ENCODE assay signal across 1 cellular context in the genomic region with DNA sequence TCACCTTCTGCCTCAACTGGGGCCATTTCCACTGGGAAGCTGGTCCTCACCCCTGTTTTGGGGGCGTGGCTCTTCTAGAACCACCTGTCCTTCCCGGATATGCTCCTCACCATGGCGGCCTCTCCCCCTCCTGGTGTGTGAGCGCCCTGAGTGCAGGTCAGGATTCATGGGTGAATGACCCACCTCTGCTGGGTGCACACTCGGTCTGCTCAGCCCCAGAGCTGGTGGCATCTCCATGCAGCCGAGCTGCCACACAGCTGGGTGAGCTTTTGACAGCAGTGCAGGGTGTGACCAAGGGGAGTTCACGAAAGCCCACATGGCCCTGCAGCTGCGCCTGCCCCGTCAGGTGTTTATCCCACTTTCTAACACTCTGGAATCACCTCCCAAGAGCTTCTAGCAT.
TF ChIP-seq lines count a peak whose summit lies in the region.

No MANE protein-coding gene starts in this region.

TF ChIP-seq in GM12878, 131 proteins besides CTCF, POLR2A, EP300 and RAD21:
- no peak for TF ChIP-seq FOXK2 (IDR thresholded peaks at IDR 0.05)
- no peak for TF ChIP-seq ASH2L (IDR thresholded peaks at IDR 0.05; ENCODE audit: borderline replicate concordance, low read depth)
- no peak for TF ChIP-seq SREBF2 (IDR thresholded peaks at IDR 0.05; ENCODE audit: low read length)
- no peak for TF ChIP-seq EGR1 (IDR thresholded peaks at IDR 0.05; ENCODE audit: borderline replicate concordance in 1 of 2, low read depth in 2 of 2, low read length in 2 of 2)
- TF ChIP-seq RB1 (IDR thresholded peaks at IDR 0.05; ENCODE audit: borderline replicate concordance) = no peak
- TF ChIP-seq NR2C2 (IDR thresholded peaks at IDR 0.05; ENCODE audit: borderline replicate concordance, control insufficient read depth, insufficient read length, low read depth) = no peak
- TF ChIP-seq, protein P1, sequence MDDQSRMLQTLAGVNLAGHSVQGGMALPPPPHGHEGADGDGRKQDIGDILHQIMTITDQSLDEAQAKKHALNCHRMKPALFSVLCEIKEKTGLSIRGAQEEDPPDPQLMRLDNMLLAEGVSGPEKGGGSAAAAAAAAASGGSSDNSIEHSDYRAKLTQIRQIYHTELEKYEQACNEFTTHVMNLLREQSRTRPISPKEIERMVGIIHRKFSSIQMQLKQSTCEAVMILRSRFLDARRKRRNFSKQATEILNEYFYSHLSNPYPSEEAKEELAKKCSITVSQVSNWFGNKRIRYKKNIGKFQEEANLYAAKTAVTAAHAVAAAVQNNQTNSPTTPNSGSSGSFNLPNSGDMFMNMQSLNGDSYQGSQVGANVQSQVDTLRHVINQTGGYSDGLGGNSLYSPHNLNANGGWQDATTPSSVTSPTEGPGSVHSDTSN (IDR thresholded peaks at IDR 0.05; ENCODE audit: insufficient replicate concordance, low read depth, low read length) = no peak
- no peak for TF ChIP-seq NR2C1 (IDR thresholded peaks at IDR 0.05)
- TF ChIP-seq PAX5 (IDR thresholded peaks at IDR 0.05; ENCODE audit: borderline replicate concordance, low read depth, low read length) = no peak
